12 cellular contexts compared by ENCODE assay signal in the genomic region with DNA sequence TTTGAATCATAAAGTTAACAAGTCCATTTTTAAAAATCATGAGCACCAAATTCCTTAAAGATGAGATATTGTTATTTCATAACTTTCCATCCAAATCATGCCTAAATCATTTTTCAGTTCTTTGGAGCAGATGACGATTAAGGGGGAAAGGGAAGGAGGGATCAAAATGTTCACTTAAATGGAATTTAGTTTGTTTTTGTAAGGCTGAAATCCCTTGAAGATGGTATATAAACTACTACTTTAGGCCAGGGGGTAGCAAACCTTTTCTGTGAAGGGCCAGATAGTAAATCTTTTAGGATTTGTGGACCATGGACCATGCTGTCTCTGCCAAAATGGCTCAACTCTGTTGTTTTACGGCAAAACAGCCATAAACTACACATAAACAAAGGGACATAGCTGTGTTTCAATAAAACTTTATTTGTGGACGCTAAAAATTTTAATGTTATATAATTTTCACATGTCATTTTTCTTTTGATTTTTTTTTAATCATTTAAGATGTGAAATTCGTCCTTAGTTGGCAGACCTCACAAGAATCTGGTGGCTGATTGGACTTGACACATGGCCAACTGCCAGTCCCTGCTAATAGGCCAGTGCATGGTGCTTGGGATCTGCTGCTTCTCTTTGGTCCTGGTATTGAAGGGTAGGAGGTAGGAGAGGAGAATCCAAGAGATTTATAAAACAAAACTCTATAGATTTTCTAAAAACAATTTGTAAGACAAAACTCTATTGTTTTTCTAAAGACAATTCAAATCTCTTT. TPM values are rescaled to one million over a fixed set of nuclear protein-coding genes. Genes with fewer than 3 reads are reported as not detected.
DNase-seq lines count a peak whose midpoint lies in the region; ATAC-seq and TF ChIP-seq lines count a peak whose summit lies in the region.
"Had no signal": no experiment of that assay in that cellular context is flagged by ENCODE, and none has a peak within 500 bp of the region (broad histone marks: within the 10 kb centered on the region; RNA-seq: fewer than 3 reads in every experiment).

No MANE protein-coding gene starts in this region.

- H3K36me3 Mint-ChIP-seq in progenitor cell of endocrine pancreas (ENCODE audit: insufficient read depth): no peaks in the 10 kb centered on the region
- H3K36me3 Mint-ChIP-seq: mesothelial cell of epicardium had no signal

- H3K4me3 ChIP-seq in BE2C (ENCODE audit: low read depth, low read length) (no peak overlapping the region), rectal smooth muscle tissue (ENCODE audit: low read length) (no peak overlapping the region)

- DNase-seq in BE2C (peak; percentile 28), NCI-H446 (lab: John Stamatoyannopoulos, UW) (peak; percentile 18 to 68), epithelial cell of prostate (ENCODE audit: low read depth, low spot score) (no peak), progenitor cell of endocrine pancreas (ENCODE audit: low spot score, unreplicated experiment) (no peak), NOMO-1 treated with dmso at 0.1 percent for 144 hours (lab: John Stamatoyannopoulos, UW; ENCODE audit: unreplicated experiment) (no peak)
- DNase-seq in activated effector memory CD4-positive, alpha-beta T cell treated with anti-CD3 and anti-CD28 coated beads, Interleukin-2, amount 50 U/mL, for 16 hours: no peak
- DNase-seq: activated CD4-positive, CD25-positive, alpha-beta regulatory T cell treated with anti-CD3 and anti-CD28 coated beads, Interleukin-2, amount 50 U/mL, for 72 hours; activated naive CD4-positive, alpha-beta T cell treated with anti-CD3 and anti-CD28 coated beads, Interleukin-2, amount 10 ng/mL, durations not matched to agents 7 days and 5 days; stimulated activated naive CD4-positive, alpha-beta T cell treated with Interleukin-2 at 50 U/mL for 16 hours had no signal

- H3K36me3 ChIP-seq in BE2C (no peaks in the 10 kb centered on the region), rectal smooth muscle tissue (ENCODE audit: control insufficient read depth, insufficient read depth, low read length) (no peaks in the 10 kb centered on the region)

- no peaks in the 10 kb centered on the region for H3K9me3 Mint-ChIP-seq in progenitor cell of endocrine pancreas (ENCODE audit: low read depth)
- H3K9me3 Mint-ChIP-seq: activated naive CD4-positive, alpha-beta T cell treated with anti-CD3 and anti-CD28 coated beads, Interleukin-2, amount 10 ng/mL, durations not matched to agents 7 days and 5 days; mesothelial cell of epicardium had no signal

- no peak for TF ChIP-seq CTCF in BE2C (IDR thresholded peaks at IDR 0.05; ENCODE audit: low read depth, low read length)
- no peak for TF ChIP-seq CTCF in progenitor cell of endocrine pancreas (IDR thresholded peaks at IDR 0.05; ENCODE audit: unreplicated experiment)

- no peak overlapping the region for H3K27ac Mint-ChIP-seq in progenitor cell of endocrine pancreas
- H3K27ac Mint-ChIP-seq: activated naive CD4-positive, alpha-beta T cell treated with anti-CD3 and anti-CD28 coated beads, Interleukin-2, amount 10 ng/mL, durations not matched to agents 7 days and 5 days; mesothelial cell of epicardium had no signal

- H3K4me3 Mint-ChIP-seq in progenitor cell of endocrine pancreas (ENCODE audit: low read depth): no peak overlapping the region
- H3K4me3 Mint-ChIP-seq: activated naive CD4-positive, alpha-beta T cell treated with anti-CD3 and anti-CD28 coated beads, Interleukin-2, amount 10 ng/mL, durations not matched to agents 7 days and 5 days; mesothelial cell of epicardium had no signal

- no peaks in the 10 kb centered on the region for H3K27me3 ChIP-seq in BE2C
- H3K27me3 ChIP-seq in rectal smooth muscle tissue (ENCODE audit: control insufficient read depth, insufficient read depth, low read length): no peaks in the 10 kb centered on the region

- H3K27ac ChIP-seq in epithelial cell of prostate: peak overlapping the region; percentile 85
- H3K27ac ChIP-seq in rectal smooth muscle tissue (ENCODE audit: low read depth, low read length): peak overlapping the region; percentile 72

- H3K4me1 ChIP-seq in BE2C (peaks cover 6% of the 10 kb centered on the region), rectal smooth muscle tissue (ENCODE audit: control insufficient read depth, insufficient read depth, low read length) (peaks cover 26% of the 10 kb centered on the region)

- H3K4me1 Mint-ChIP-seq in progenitor cell of endocrine pancreas (ENCODE audit: low read depth): no peaks in the 10 kb centered on the region

- no peaks in the 10 kb centered on the region for H3K27me3 Mint-ChIP-seq in progenitor cell of endocrine pancreas
- H3K27me3 Mint-ChIP-seq: activated naive CD4-positive, alpha-beta T cell treated with anti-CD3 and anti-CD28 coated beads, Interleukin-2, amount 10 ng/mL, durations not matched to agents 7 days and 5 days had no signal

- no peaks in the 10 kb centered on the region for H3K9me3 ChIP-seq in BE2C

- no peak for ATAC-seq in HG02852 (IDR thresholded peaks at IDR 0.05; ENCODE audit: unreplicated experiment)

- no peak overlapping the region for H3K9ac ChIP-seq in rectal smooth muscle tissue (ENCODE audit: low read length)

RNA-seq across cellular contexts. Expression of a gene that starts 52.0 kb away (rescaled TPM):
- polyA plus RNA-seq in BE2C (2012; ENCODE audit: insufficient read depth, insufficient read length, low read depth): 102 TPM
- 246 and 265 TPM in 2 replicates for total RNA-seq in progenitor cell of endocrine pancreas

Comparison
In these comparisons a context has a peak if more than half of its experiments do, and no peak if none do; other contexts are left out.
1. DNase-seq: peak in BE2C (single experiment) and NCI-H446 (2 of 2); none in epithelial cell of prostate (single experiment), activated effector memory CD4-positive, alpha-beta T cell treated with anti-CD3 and anti-CD28 coated beads, Interleukin-2, amount 50 U/mL, for 16 hours (single experiment), progenitor cell of endocrine pancreas (single experiment) and NOMO-1 treated with dmso at 0.1 percent for 144 hours (single experiment).